Comparison of ENCODE assay signal across 32 cellular contexts in the genomic region with DNA sequence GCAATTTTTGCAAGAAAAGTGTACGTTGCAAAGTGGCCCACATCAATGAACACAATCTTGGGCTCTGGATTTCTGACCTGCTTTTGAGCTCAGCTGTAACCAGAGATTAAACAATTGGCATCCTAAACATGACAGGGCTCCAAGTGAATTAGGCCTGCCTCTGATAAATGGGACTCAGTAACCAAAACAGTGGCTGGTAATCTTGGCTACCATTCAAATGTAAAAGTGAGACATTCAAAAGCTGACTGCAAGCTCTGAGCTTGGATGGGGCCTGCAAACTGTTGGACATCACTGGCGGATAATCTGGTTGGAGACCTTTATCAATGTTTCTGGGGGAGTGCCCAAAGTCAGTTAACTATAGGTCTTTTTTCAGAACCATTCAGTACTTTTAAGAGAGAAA.
A peak's percentile ranks its signal among the peaks of the same experiment; 100 is the strongest.
DNase-seq lines count a peak whose midpoint lies in the region; ATAC-seq, FAIRE-seq and TF ChIP-seq lines count a peak whose summit lies in the region.
"Had no signal": no experiment of that assay in that cellular context is flagged by ENCODE, and none has a peak within 500 bp of the region (broad histone marks: within the 10 kb centered on the region; RNA-seq: fewer than 3 reads in every experiment).

No MANE protein-coding gene starts in this region.

- no peaks in the 10 kb centered on the region for H3K79me2 ChIP-seq in neural progenitor cell (ENCODE audit: low read depth)

- H2AFZ ChIP-seq in neural progenitor cell (replicated peaks): peak overlapping the region; percentile 38

- H3F3A ChIP-seq in neural progenitor cell (ENCODE audit: low read depth): peaks cover 19% of the 10 kb centered on the region

- H3K9me3 Mint-ChIP-seq in neural progenitor cell: no peaks in the 10 kb centered on the region
- H3K9me3 Mint-ChIP-seq: activated naive CD8-positive, alpha-beta T cell treated with anti-CD3 and anti-CD28 coated beads for 36 hours; activated T-helper 2 cell treated with anti-CD3 and anti-CD28 coated beads, Interferon-gamma antibody, Interleukin-2, Interleukin-4, amounts not matched to agents 10 μg/mL and 5 μg/mL and 100 μg/mL, durations not matched to agents 14 hours and 24 hours and 36 hours; CD4-positive, alpha-beta T cell; effector memory CD8-positive, alpha-beta T cell had no signal

- H3K9me3 ChIP-seq in HUES6 (ENCODE audit: control insufficient read depth, insufficient read depth, low read depth, low read length) (no peaks in the 10 kb centered on the region), left ventricle myocardium inferior (replicated peaks) (peaks cover 3% of the 10 kb centered on the region), neural progenitor cell (ENCODE audit: low read depth) (no peaks in the 10 kb centered on the region)
- H3K9me3 ChIP-seq: neutrophil, psoas muscle, thoracic aorta, vagina had no signal

- H3K4me3 ChIP-seq in HUES6 (ENCODE audit: low read depth, low read length) (no peak overlapping the region; the same call in 1 of the 2 replicates), left ventricle myocardium inferior (no peak overlapping the region), neural progenitor cell (no peak overlapping the region)
- H3K4me3 ChIP-seq: psoas muscle, thoracic aorta, vagina had no signal

- no peak overlapping the region for H3K4me3 Mint-ChIP-seq in neural progenitor cell
- H3K4me3 Mint-ChIP-seq: activated naive CD8-positive, alpha-beta T cell treated with anti-CD3 and anti-CD28 coated beads for 36 hours; CD4-positive, alpha-beta T cell; effector memory CD8-positive, alpha-beta T cell had no signal

- peaks cover 3% of the 10 kb centered on the region for H3K36me3 Mint-ChIP-seq in neural progenitor cell

- TF ChIP-seq CTCF in left ventricle myocardium inferior (IDR thresholded peaks at IDR 0.05; ENCODE audit: borderline replicate concordance) (no peak), neural progenitor cell (IDR thresholded peaks at IDR 0.05) (no peak), D721Med (IDR thresholded peaks at IDR 0.05; ENCODE audit: insufficient read depth, missing control alignments) (no peak)

- no peak overlapping the region for H3K27ac Mint-ChIP-seq in neural progenitor cell
- H3K27ac Mint-ChIP-seq: activated naive CD8-positive, alpha-beta T cell treated with anti-CD3 and anti-CD28 coated beads for 36 hours; activated T-helper 2 cell treated with anti-CD3 and anti-CD28 coated beads, Interferon-gamma antibody, Interleukin-2, Interleukin-4, amounts not matched to agents 10 μg/mL and 5 μg/mL and 100 μg/mL, durations not matched to agents 14 hours and 24 hours and 36 hours; CD4-positive, alpha-beta T cell; effector memory CD8-positive, alpha-beta T cell had no signal

- H3K27ac ChIP-seq in HUES6 (ENCODE audit: low read depth, low read length): peak overlapping the region; percentile 61; the same call in 1 of the 2 replicates
- H3K27ac ChIP-seq in left ventricle myocardium inferior (replicated peaks): peak overlapping the region; percentile 33
- peak overlapping the region; percentile 86 for H3K27ac ChIP-seq in neural progenitor cell
- H3K27ac ChIP-seq: brain microvascular endothelial cell, neutrophil, psoas muscle, vagina, WERI-Rb-1 had no signal

- no peaks in the 10 kb centered on the region; the same call in 1 of the 2 replicates for H3K36me3 ChIP-seq in HUES6 (ENCODE audit: control insufficient read depth, insufficient read depth, low read length)
- H3K36me3 ChIP-seq in left ventricle myocardium inferior: no peaks in the 10 kb centered on the region
- H3K36me3 ChIP-seq in neural progenitor cell: no peaks in the 10 kb centered on the region
- H3K36me3 ChIP-seq: brain microvascular endothelial cell, neutrophil, thoracic aorta, vagina, WERI-Rb-1 had no signal

- peak overlapping the region; percentile 58 for H3K4me2 ChIP-seq in neural progenitor cell

- H3K27me3 Mint-ChIP-seq in neural progenitor cell (ENCODE audit: insufficient read depth, low read depth): no peaks in the 10 kb centered on the region
- H3K27me3 Mint-ChIP-seq: activated naive CD8-positive, alpha-beta T cell treated with anti-CD3 and anti-CD28 coated beads for 36 hours; CD4-positive, alpha-beta T cell; effector memory CD8-positive, alpha-beta T cell had no signal

- no peak for FAIRE-seq in D721Med (lab: Jason Lieb, UNC)
- FAIRE-seq: G401.6, GM18507, HTR-8/SVneo, islet of Langerhans, RCC 7860, small intestine had no signal

- H3K4me1 ChIP-seq in HUES6 (ENCODE audit: control insufficient read depth, insufficient read depth, low read length): peaks cover 15% of the 10 kb centered on the region
- H3K4me1 ChIP-seq in left ventricle myocardium inferior: peaks cover 12% of the 10 kb centered on the region
- peaks cover 18% of the 10 kb centered on the region for H3K4me1 ChIP-seq in neural progenitor cell
- H3K4me1 ChIP-seq: psoas muscle, vagina had no signal

- no peaks in the 10 kb centered on the region for H3K27me3 ChIP-seq in HUES6 (ENCODE audit: control insufficient read depth, insufficient read depth, low read length)
- no peaks in the 10 kb centered on the region for H3K27me3 ChIP-seq in left ventricle myocardium inferior (ENCODE audit: low read depth)
- no peaks in the 10 kb centered on the region for H3K27me3 ChIP-seq in neural progenitor cell
- H3K27me3 ChIP-seq: brain microvascular endothelial cell, neutrophil, vagina had no signal

- no peaks in the 10 kb centered on the region for H4K20me1 ChIP-seq in neural progenitor cell (ENCODE audit: low read depth)

- intact Hi-C loops in left ventricle myocardium inferior (cut with micrococcal nuclease): no loop called here

- H3K9ac ChIP-seq in HUES6 (ENCODE audit: low read length) (no peak overlapping the region), neural progenitor cell (no peak overlapping the region)

- ATAC-seq in HG03565 (IDR thresholded peaks at IDR 0.05; ENCODE audit: unreplicated experiment): no peak
- no peak for ATAC-seq in left lobe of liver
- ATAC-seq: effector memory CD8-positive, alpha-beta T cell; esophagus mucosa; psoas muscle had no signal

- DNase-seq in astrocyte of the hippocampus (ENCODE audit: low read depth, low spot score) (peak; percentile 69), left ventricle myocardium inferior (no peak), neural progenitor cell (ENCODE audit: low spot score) (peak; percentile 37), D721Med (ENCODE audit: insufficient read length, low spot score) (no peak), left lobe of liver (ENCODE audit: low spot score) (no peak)
- DNase-seq: activated CD4-positive, alpha-beta T cell treated with anti-CD3 and anti-CD28 coated beads, Interleukin-2, amount 50 U/mL, for 1 hour; activated CD8-positive, alpha-beta memory T cell treated with anti-CD3 and anti-CD28 coated beads, Interleukin-2, amount 50 U/mL, for 48 hours; activated naive CD8-positive, alpha-beta T cell treated with anti-CD3 and anti-CD28 coated beads for 36 hours; brain microvascular endothelial cell; CD4-positive, alpha-beta T cell; DMS153; effector memory CD8-positive, alpha-beta T cell; NCI-H1417; NK-92 treated with Interleukin-12 subunit alpha and Interleukin-12 subunit beta, amount 100 ng/mL, for 24 hours; psoas muscle; small intestine; stimulated activated CD4-positive, alpha-beta T cell treated with anti-CD3 and anti-CD28 coated beads, Interleukin-4, amount 100 ng/mL, for 1 hour; stimulated activated naive CD4-positive, alpha-beta T cell; T-helper 2 cell; WERI-Rb-1 had no signal

- peaks cover 7% of the 10 kb centered on the region for H3K4me1 Mint-ChIP-seq in neural progenitor cell
- H3K4me1 Mint-ChIP-seq: activated naive CD8-positive, alpha-beta T cell treated with anti-CD3 and anti-CD28 coated beads for 36 hours had no signal

Comparison
In these comparisons a context has a peak if more than half of its experiments do, and no peak if none do; other contexts are left out.
1. H3K27ac ChIP-seq: peak in every context shown above with its lines; median percentile 86 in neural progenitor cell; 61 in HUES6; 33 in left ventricle myocardium inferior.
2. DNase-seq: peak in astrocyte of the hippocampus (single experiment) and neural progenitor cell (single experiment); none in left ventricle myocardium inferior (single experiment), D721Med (single experiment) and left lobe of liver (single experiment).